In genomic region chr2:109125595-109126500, GRCh38 we compare ENCODE assay signal across 12 cellular contexts. TPM values are rescaled to one million over a fixed set of nuclear protein-coding genes. Genes with fewer than 3 reads are reported as not detected.
DNase-seq lines count a peak whose midpoint lies in the region; ATAC-seq, FAIRE-seq and TF ChIP-seq lines count a peak whose summit lies in the region.
"Had no signal": no experiment of that assay in that cellular context is flagged by ENCODE, and none has a peak within 500 bp of the region (broad histone marks: within the 10 kb centered on the region; RNA-seq: fewer than 3 reads in every experiment).

No MANE protein-coding gene starts in this region.

- POLR2A ChIA-PET in HepG2 (lab: Yijun Ruan, JAX) = no interaction called here

- CTCF ChIA-PET in HepG2 (lab: Yijun Ruan, JAX; ENCODE audit: low intra/inter-chr PET ratio, low total read pairs) = interaction anchor here (3.2 kb wide), 1 partner anchor 384 kb away, joined by 38 read pairs; no protein-coding TSS in a partner anchor

- no peak overlapping the region for H2AFZ ChIP-seq in HepG2 (ENCODE audit: low read length)

- DNase-seq in HepG2 (ENCODE audit: low spot score) = peak; percentile 28
- DNase-seq in right lobe of liver = no peak
- peak; percentile 72 for DNase-seq in RKO (ENCODE audit: low spot score)
- DNase-seq in fibroblast of the aortic adventitia (ENCODE audit: low read depth) = peak; percentile 99
- DNase-seq in urothelium cell line (ENCODE audit: low spot score) = peak; percentile 79
- DNase-seq in pons (ENCODE audit: low spot score) = no peak
- no peak for DNase-seq in GM19238 (ENCODE audit: insufficient read length, low spot score)
- DNase-seq: heart left ventricle had no signal

- TF ChIP-seq CTCF in HepG2 (CRISPR knock-in tag; IDR thresholded peaks at IDR 0.05) (no peak), right lobe of liver (IDR thresholded peaks at IDR 0.05) (no peak), fibroblast of the aortic adventitia (IDR thresholded peaks at IDR 0.05; ENCODE audit: insufficient read depth, low read length) (no peak)

- TF ChIP-seq RAD21 in HepG2 (CRISPR knock-in tag; IDR thresholded peaks at IDR 0.05) = no peak

- H3K4me2 ChIP-seq in HepG2 (ENCODE audit: low read depth, low read length) = no peak overlapping the region

- no peak for FAIRE-seq in HepG2 (lab: Jason Lieb, UNC)
- FAIRE-seq in urothelium cell line (lab: Jason Lieb, UNC) = no peak
- FAIRE-seq: D721Med had no signal

- no peak overlapping the region for H3K9ac ChIP-seq in HepG2 (ENCODE audit: insufficient read depth, low read depth, low read length)

- H3K9me3 ChIP-seq in HepG2 (ENCODE audit: low read length) (no peaks in the 10 kb centered on the region), right lobe of liver (no peaks in the 10 kb centered on the region)
- H3K9me3 ChIP-seq: heart left ventricle, neutrophil had no signal

- H3K36me3 ChIP-seq in HepG2 (replicated peaks in 1 of 2; ENCODE audit: control insufficient read depth in 1 of 2, insufficient read depth in 2 of 2, low read length in 2 of 2) (no peaks in the 10 kb centered on the region), right lobe of liver (no peaks in the 10 kb centered on the region)
- H3K36me3 ChIP-seq: heart left ventricle, neutrophil had no signal

- no peaks in the 10 kb centered on the region for H4K20me1 ChIP-seq in HepG2 (ENCODE audit: insufficient read depth, low read length)

- H3K79me2 ChIP-seq in HepG2 (ENCODE audit: insufficient read depth, low read length) = no peaks in the 10 kb centered on the region

- WGBS in HepG2 (ENCODE audit: low lambda C conversion rate) = 26% methylated on average over 12 of the region's 12 CpGs
- 63% methylated on average over 7 of the region's 12 CpGs for WGBS in right lobe of liver (ENCODE audit: insufficient coverage, low coverage, low lambda C conversion rate, missing lambda C conversion rate)

- no peak for TF ChIP-seq EP300 in HepG2 (IDR thresholded peaks at IDR 0.05; ENCODE audit: low read depth in 2 of 2, low read length in 2 of 2)
- TF ChIP-seq EP300 in HepG2 (CRISPR knock-in tag; IDR thresholded peaks at IDR 0.05; ENCODE audit: borderline replicate concordance) = no peak

- intact Hi-C loops in HepG2 (cut with micrococcal nuclease; ENCODE audit: unreplicated experiment) = no loop called here
- intact Hi-C loops in right lobe of liver (cut with DNase I) = loop anchor here in 1 of 2 donors (5.0 kb wide), 1 partner anchor 386 kb away; no protein-coding TSS in a partner anchor

- H3K4me1 ChIP-seq in HepG2 (ENCODE audit: insufficient read depth, low read length) = peaks cover 13% of the 10 kb centered on the region
- peaks cover 0 to 19% (median 0%) of the 10 kb centered on the region in 4 donors for H3K4me1 ChIP-seq in right lobe of liver

- TF ChIP-seq POLR2A in HepG2 (IDR thresholded peaks at IDR 0.05; ENCODE audit: insufficient read depth in 1 of 2, low read depth in 2 of 2, low read length in 2 of 2) (no peak), right lobe of liver (IDR thresholded peaks at IDR 0.05) (no peak)

- H3K4me3 ChIP-seq in HepG2 (replicated peaks in 1 of 3; ENCODE audit: insufficient read depth in 1 of 3, low read depth in 2 of 3, low read length in 3 of 3) (no peak overlapping the region), right lobe of liver (no peak overlapping the region), fibroblast of the aortic adventitia (ENCODE audit: low read depth, low read length) (no peak overlapping the region)
- H3K4me3 ChIP-seq: heart left ventricle had no signal

- no peak overlapping the region for H3K27ac ChIP-seq in HepG2 (ENCODE audit: extremely low read length, insufficient read depth, low read length)
- H3K27ac ChIP-seq in right lobe of liver = no peak overlapping the region
- H3K27ac ChIP-seq: heart left ventricle, neutrophil, VCaP had no signal

- no TSS peak for BruUV-seq in HepG2 (replicated peaks; lab: Mats Ljungman, UMichigan)

- H3K27me3 ChIP-seq in HepG2 (ENCODE audit: control insufficient read depth in 1 of 2, insufficient read depth in 2 of 2, low read length in 2 of 2) = peaks cover 2 to 31% of the 10 kb centered on the region in 2 experiments; a peak in 4 of 5 replicates
- peaks cover 0 to 10% of the 10 kb centered on the region in 2 donors for H3K27me3 ChIP-seq in right lobe of liver

- ATAC-seq in HepG2 (no peak), right lobe of liver (no peak), GM18517 (IDR thresholded peaks at IDR 0.05; ENCODE audit: unreplicated experiment) (no peak)
- ATAC-seq: heart left ventricle had no signal

- in situ Hi-C loops in HepG2 (cut with HindIII; ENCODE audit: extremely low pct_ligation_motif_present, low pct_unique_long_range_greater_than_20kb) = loop anchor here (5.0 kb wide), 1 partner anchor 376 kb away; no protein-coding TSS in a partner anchor

TF ChIP-seq in HepG2, 621 proteins besides CTCF, POLR2A, EP300 and RAD21 (continues in another document):
- TF ChIP-seq ZNF616 (CRISPR knock-in tag; IDR thresholded peaks at IDR 0.05; ENCODE audit: low read depth) (no peak), ZNF839 (CRISPR knock-in tag; IDR thresholded peaks at IDR 0.05; ENCODE audit: borderline replicate concordance) (no peak), ZNF337 (CRISPR knock-in tag; IDR thresholded peaks at IDR 0.05; ENCODE audit: borderline replicate concordance, low read depth) (no peak), POLR2AphosphoS5 (IDR thresholded peaks at IDR 0.05; ENCODE audit: low read depth, low read length) (no peak), ZNF597 (CRISPR knock-in tag; IDR thresholded peaks at IDR 0.05) (no peak), FOXP4 (CRISPR knock-in tag; IDR thresholded peaks at IDR 0.05) (no peak), ATF1 (CRISPR knock-in tag; IDR thresholded peaks at IDR 0.05) (no peak), MEF2D (CRISPR knock-in tag; IDR thresholded peaks at IDR 0.05) (no peak), NFYC (CRISPR knock-in tag; IDR thresholded peaks at IDR 0.05) (no peak), ZBTB42 (CRISPR knock-in tag; IDR thresholded peaks at IDR 0.05) (no peak), TCF7 (IDR thresholded peaks at IDR 0.05; ENCODE audit: low read depth) (no peak)

RNA-seq across cellular contexts. Expression of gene SH3RF3, which starts 3.2 kb away (rescaled TPM):
- total RNA-seq in HepG2 (2016; rRNA removed; fragmentation: Illumina TruSeq; extraction: Trizol) (0.04 TPM in 1 of 2 replicates, not detected in the other), right lobe of liver (1 to 10 TPM in 4 of 6 experiments, under 1 TPM in 2; 0.68 to 1.6 (median 1.2) TPM), fibroblast of the aortic adventitia (ENCODE audit: low replicate concordance) (2.1 and 8.4 TPM in 2 replicates)
- total RNA-seq in HepG2 (2016; cell fraction: cytosol; rRNA removed; fragmentation: Illumina TruSeq; extraction: Trizol; ENCODE audit: low read depth) = not detected in 2 replicates
- 0.02 TPM in 1 of 2 replicates, not detected in the other for total RNA-seq in HepG2 (2016; cell fraction: insoluble cytoplasmic fraction; rRNA removed; fragmentation: Illumina TruSeq; extraction: Trizol)
- not detected in 2 replicates for total RNA-seq in HepG2 (2016; cell fraction: membrane; rRNA removed; fragmentation: Illumina TruSeq; extraction: Trizol)
- total RNA-seq in HepG2 (2016; cell fraction: nucleus; rRNA removed; fragmentation: Illumina TruSeq; extraction: Trizol) = not detected in 2 replicates
- 0.01 TPM in 1 of 2 replicates, not detected in the other for polyA plus RNA-seq in HepG2 (2011; rRNA removed)
- not detected in 2 replicates for polyA plus RNA-seq in HepG2 (2011; cell fraction: cytosol; rRNA removed)
- 0.02 TPM in 1 of 2 replicates, not detected in the other for polyA plus RNA-seq in HepG2 (2011; cell fraction: nucleus; rRNA removed)
- 0.03 and 0.05 TPM in 2 replicates for polyA plus RNA-seq in HepG2 (2012)
- polyA plus RNA-seq in HepG2 (2016; cell fraction: cytosol; fragmentation: Illumina TruSeq; extraction: Trizol; ENCODE audit: low read depth) = not detected in 2 replicates
- 0.03 TPM in 1 of 2 replicates, not detected in the other for polyA plus RNA-seq in HepG2 (2016; cell fraction: insoluble cytoplasmic fraction; fragmentation: Illumina TruSeq; extraction: Trizol; ENCODE audit: low read depth)
- polyA plus RNA-seq in HepG2 (2016; cell fraction: membrane; fragmentation: Illumina TruSeq; extraction: Trizol; ENCODE audit: low read depth) = not detected in 2 replicates
- polyA plus RNA-seq in HepG2 (2016; cell fraction: nucleus; fragmentation: Illumina TruSeq; extraction: Trizol; ENCODE audit: insufficient read depth, low read depth) = not detected in 2 replicates
- polyA minus RNA-seq in HepG2 (2011; rRNA and poly(A)+ RNA removed; ENCODE audit: low replicate concordance) = 1.4 TPM in 1 of 2 replicates, not detected in the other
- not detected in 2 replicates for polyA minus RNA-seq in HepG2 (2011; cell fraction: cytosol; rRNA and poly(A)+ RNA removed)
- 0.12 and 0.13 TPM in 2 replicates for polyA minus RNA-seq in HepG2 (2011; cell fraction: nucleus; rRNA and poly(A)+ RNA removed)

Comparison
In these comparisons a context has a peak if more than half of its experiments do, and no peak if none do; other contexts are left out.
1. DNase-seq: peak in HepG2 (single experiment), RKO (single experiment), fibroblast of the aortic adventitia (single experiment) and urothelium cell line (single experiment); none in right lobe of liver (0 of 3), pons (single experiment) and GM19238 (single experiment).